In genomic region chr1:25922633-25923567, GRCh38 we compare ENCODE assay signal across 8 cellular contexts. TPM values are rescaled to one million over a fixed set of nuclear protein-coding genes. Genes with fewer than 3 reads are reported as not detected.
DNase-seq lines count a peak whose midpoint lies in the region; FAIRE-seq and TF ChIP-seq lines count a peak whose summit lies in the region.

No MANE protein-coding gene starts in this region.

- H3K79me2 ChIP-seq in SK-N-SH (ENCODE audit: insufficient read depth), result no peaks in the 10 kb centered on the region

- no peak overlapping the region for H2AFZ ChIP-seq in SK-N-SH (ENCODE audit: low read depth)

- no peaks in the 10 kb centered on the region for H3F3A ChIP-seq in SK-N-SH (replicated peaks; ENCODE audit: insufficient read depth)

- H3K9ac ChIP-seq in SK-N-SH, result no peak overlapping the region

- peak; percentile 22 for DNase-seq in GM12891 (ENCODE audit: insufficient read length, low spot score)
- peak; percentile 53 for DNase-seq in NOMO-1 treated with dmso at 0.1 percent for 144 hours (lab: John Stamatoyannopoulos, UW; ENCODE audit: unreplicated experiment)
- peak in 3 of 4 experiments; percentile 11 to 42 (median 25) for DNase-seq in activated naive CD4-positive, alpha-beta T cell (lab: John Stamatoyannopoulos, UW)
- DNase-seq in globus pallidus (ENCODE audit: low spot score), result peak; percentile 40
- peak; percentile 42 for DNase-seq in neural crest cell (ENCODE audit: low read depth, low spot score)
- peak; percentile 53 for DNase-seq in ureter (ENCODE audit: low spot score)
- no peak for DNase-seq in SK-N-SH
- no peak for DNase-seq in HAP-1 (ENCODE audit: low spot score in 2 of 2)

- H3K27me3 Mint-ChIP-seq in neural crest cell (ENCODE audit: low read depth), result peaks cover 21% of the 10 kb centered on the region

- no peak overlapping the region for H3K4me2 ChIP-seq in SK-N-SH

- no peak for TF ChIP-seq EP300 in SK-N-SH (IDR thresholded peaks at IDR 0.05; ENCODE audit: borderline replicate concordance in 1 of 2, low read depth in 1 of 2, low read length in 1 of 2)

- POLR2A ChIA-PET in SK-N-SH (lab: Yijun Ruan, JAX), result no interaction called here

- TF ChIP-seq POLR2A in GM12891 (IDR thresholded peaks at IDR 0.05; ENCODE audit: low read depth, low read length), result no peak

- H3K27me3 ChIP-seq in SK-N-SH (ENCODE audit: insufficient read depth) (no peaks in the 10 kb centered on the region), HAP-1 (ENCODE audit: low read depth) (no peaks in the 10 kb centered on the region)

- H3K4me1 ChIP-seq in SK-N-SH (ENCODE audit: control insufficient read depth in 1 of 2, insufficient read depth in 2 of 2, low read depth in 1 of 2, low read length in 1 of 2) (peaks cover 0 to 13% of the 10 kb centered on the region in 2 experiments; a peak in 1 of 4 replicates), HAP-1 (no peaks in the 10 kb centered on the region)

- CTCF ChIA-PET in SK-N-SH (lab: Yijun Ruan, JAX), result interaction anchor here (1.7 to 2.3 kb wide), 2 partner anchors 22 to 75 kb away, joined by 3 to 8 read pairs; partner anchors contain the start of gene PAFAH2

- no peaks in the 10 kb centered on the region for H3K9me3 Mint-ChIP-seq in neural crest cell

- H4K20me1 ChIP-seq in SK-N-SH (ENCODE audit: insufficient read depth), result no peaks in the 10 kb centered on the region

- no peaks in the 10 kb centered on the region for H3K36me3 ChIP-seq in SK-N-SH (replicated peaks in 1 of 2; ENCODE audit: control insufficient read depth in 1 of 2, insufficient read depth in 2 of 2, low read length in 1 of 2)
- H3K36me3 ChIP-seq in HAP-1 (replicated peaks), result no peaks in the 10 kb centered on the region

- no peaks in the 10 kb centered on the region for H3K9me2 ChIP-seq in SK-N-SH

- TF ChIP-seq RAD21 in SK-N-SH (IDR thresholded peaks at IDR 0.05; ENCODE audit: low read length), result no peak

- no peaks in the 10 kb centered on the region for H3K36me3 Mint-ChIP-seq in neural crest cell (ENCODE audit: low read depth)

- WGBS in SK-N-SH (ENCODE audit: low lambda C conversion rate), result 84% methylated on average over 56 of the region's 69 CpGs

- in situ Hi-C loops in HAP-1 (cut with MboI; ENCODE audit: low sequenced_read_pairs), result no loop called here

- H3K9me3 ChIP-seq in SK-N-SH, result no peaks in the 10 kb centered on the region
- H3K9me3 ChIP-seq in HAP-1, result no peaks in the 10 kb centered on the region

- no peak for TF ChIP-seq CTCF in neural crest cell (conservative IDR thresholded peaks at IDR 0.05)
- no peak for TF ChIP-seq CTCF in SK-N-SH (IDR thresholded peaks at IDR 0.05)

- H3K4me3 ChIP-seq in SK-N-SH (ENCODE audit: low read depth in 2 of 2, low read length in 1 of 2) (no peak overlapping the region), HAP-1 (no peak overlapping the region)

- no peak overlapping the region for H3K27ac ChIP-seq in SK-N-SH (ENCODE audit: low read depth in 2 of 2, low read length in 1 of 2)

- peak overlapping the region; percentile 84 for H3K4me3 Mint-ChIP-seq in neural crest cell

- peaks cover 47% of the 10 kb centered on the region for H3K4me1 Mint-ChIP-seq in neural crest cell

- H3K27ac Mint-ChIP-seq in neural crest cell (ENCODE audit: unreplicated experiment), result peak overlapping the region; percentile 50

- FAIRE-seq in GM12891 (lab: Jason Lieb, UNC), result peak; percentile 61

TF ChIP-seq in GM12891, 5 proteins besides CTCF, POLR2A, EP300 and RAD21:
- TF ChIP-seq POU2F2 (IDR thresholded peaks at IDR 0.05; ENCODE audit: low read depth, low read length) (no peak), SPI1 (IDR thresholded peaks at IDR 0.05; ENCODE audit: low read depth, low read length) (peak; percentile 69), POLR2AphosphoS5 (IDR thresholded peaks at IDR 0.05; ENCODE audit: low read depth, low read length) (no peak)

TF ChIP-seq in SK-N-SH, 30 proteins besides CTCF, POLR2A, EP300 and RAD21:
- TF ChIP-seq TCF12 (IDR thresholded peaks at IDR 0.05) (no peak), PBX3 (IDR thresholded peaks at IDR 0.05) (no peak), JUND (IDR thresholded peaks at IDR 0.05) (no peak), IRF3 (IDR thresholded peaks at IDR 0.05; ENCODE audit: low read depth, low read length) (no peak), ELF1 (IDR thresholded peaks at IDR 0.05) (no peak), USF2 (IDR thresholded peaks at IDR 0.05; ENCODE audit: borderline replicate concordance, low read depth, low read length) (no peak), FOXJ3 (CRISPR knock-in tag; IDR thresholded peaks at IDR 0.05) (no peak), TAF1 (IDR thresholded peaks at IDR 0.05; ENCODE audit: borderline replicate concordance, low read depth, low read length) (no peak), FOXM1 (IDR thresholded peaks at IDR 0.05; ENCODE audit: low read depth) (no peak), FOSL2 (IDR thresholded peaks at IDR 0.05; ENCODE audit: borderline replicate concordance, low read depth) (no peak), GABPA (IDR thresholded peaks at IDR 0.05; ENCODE audit: low read depth) (no peak), EZH2phosphoT487 (IDR thresholded peaks at IDR 0.05; ENCODE audit: borderline replicate concordance, low read depth) (no peak), SMC3 (IDR thresholded peaks at IDR 0.05; ENCODE audit: low read depth, low read length) (no peak), MXI1 (IDR thresholded peaks at IDR 0.05; ENCODE audit: low read depth, low read length) (no peak), RCOR1 (IDR thresholded peaks at IDR 0.05; ENCODE audit: low read length) (no peak), YY1 (IDR thresholded peaks at IDR 0.05; ENCODE audit: low read depth) (no peak), REST (IDR thresholded peaks at IDR 0.05; ENCODE audit: low read depth, low read length) (no peak), MAX (IDR thresholded peaks at IDR 0.05; ENCODE audit: low read depth) (no peak)

RNA-seq across cellular contexts. Expression of gene STMN1, which starts 16.7 kb away (rescaled TPM):
- 247 TPM for polyA plus RNA-seq in GM12891 (2012; ENCODE audit: low read depth, missing spikeins)
- total RNA-seq in neural crest cell (934 and 986 TPM in 2 replicates), ureter (31.2 TPM)
- 72.8 and 143 TPM in 2 replicates for polyA plus RNA-seq in SK-N-SH (2012; rRNA removed)
- 211 and 347 TPM in 2 replicates for polyA plus RNA-seq in SK-N-SH (2012; cell fraction: cytosol; rRNA removed)
- 53.8 and 86.2 TPM in 2 replicates for polyA plus RNA-seq in SK-N-SH (2012; cell fraction: nucleus; rRNA removed)

RNA-seq across cellular contexts. Expression of gene PAQR7, which starts 47.4 kb away (rescaled TPM):
- 7.8 TPM for polyA plus RNA-seq in GM12891 (2012; ENCODE audit: low read depth, missing spikeins)
- total RNA-seq in neural crest cell (12.7 and 13.3 TPM in 2 replicates), ureter (60.8 TPM)
- 5.6 and 7.0 TPM in 2 replicates for polyA plus RNA-seq in SK-N-SH (2012; rRNA removed)
- polyA plus RNA-seq in SK-N-SH (2012; cell fraction: cytosol; rRNA removed), result 3.1 and 4.9 TPM in 2 replicates
- 10.4 and 16.9 TPM in 2 replicates for polyA plus RNA-seq in SK-N-SH (2012; cell fraction: nucleus; rRNA removed)

Comparison
In these comparisons a context has a peak if more than half of its experiments do, and no peak if none do; other contexts are left out.
1. DNase-seq: peak in GM12891 (single experiment), NOMO-1 treated with dmso at 0.1 percent for 144 hours (single experiment), activated naive CD4-positive, alpha-beta T cell (3 of 4), globus pallidus (single experiment), neural crest cell (single experiment) and ureter (single experiment); none in SK-N-SH (single experiment) and HAP-1 (0 of 2).
2. RNA of gene STMN1, which starts 16.7 kb away (total RNA-seq): 934 to 986 TPM in neural crest cell; 31.2 TPM in ureter (single experiment); every median in the first group is over 10 times any median in the second.